In genomic region chr2:233414777-233415570, GRCh38 we compare ENCODE assay signal across 8 cellular contexts.
DNase-seq lines count a peak whose midpoint lies in the region; ATAC-seq and TF ChIP-seq lines count a peak whose summit lies in the region.

No MANE protein-coding gene starts in this region.

- no peak for ATAC-seq in GM21423 (IDR thresholded peaks at IDR 0.05; ENCODE audit: unreplicated experiment)

- DNase-seq in H4 (ENCODE audit: low spot score) (peak; percentile 81), fibroblast of mammary gland (ENCODE audit: low read depth) (peak; percentile 59), NK-92 (lab: John Stamatoyannopoulos, UW; ENCODE audit: unreplicated experiment) (no peak), middle frontal gyrus (ENCODE audit: extremely low spot score, low spot score) (no peak)
- peak; percentile 68 to 69 for DNase-seq in activated CD4-positive, alpha-beta T cell treated with anti-CD3 and anti-CD28 coated beads for 4 hours
- DNase-seq in stimulated activated CD4-positive, alpha-beta T cell treated with anti-CD3 and anti-CD28 coated beads, Interleukin-4, amount 100 ng/mL, for 24 hours: peak; percentile 65
- DNase-seq in central memory CD4-positive, alpha-beta T cell: no peak

- no peak for TF ChIP-seq CTCF in fibroblast of mammary gland (conservative IDR thresholded peaks at IDR 0.05; ENCODE audit: control insufficient read depth, insufficient read depth, low read depth, low read length)

- no peak overlapping the region for H3K4me3 ChIP-seq in fibroblast of mammary gland (ENCODE audit: control insufficient read depth, low read depth, low read length)

Comparison
In these comparisons a context has a peak if more than half of its experiments do, and no peak if none do; other contexts are left out.
1. DNase-seq: peak in H4 (single experiment), activated CD4-positive, alpha-beta T cell treated with anti-CD3 and anti-CD28 coated beads for 4 hours (2 of 2), fibroblast of mammary gland (single experiment) and stimulated activated CD4-positive, alpha-beta T cell treated with anti-CD3 and anti-CD28 coated beads, Interleukin-4, amount 100 ng/mL, for 24 hours (single experiment); none in NK-92 (single experiment), central memory CD4-positive, alpha-beta T cell (single experiment) and middle frontal gyrus (single experiment).